Comparison of ENCODE assay signal across 38 cellular contexts in the genomic region with DNA sequence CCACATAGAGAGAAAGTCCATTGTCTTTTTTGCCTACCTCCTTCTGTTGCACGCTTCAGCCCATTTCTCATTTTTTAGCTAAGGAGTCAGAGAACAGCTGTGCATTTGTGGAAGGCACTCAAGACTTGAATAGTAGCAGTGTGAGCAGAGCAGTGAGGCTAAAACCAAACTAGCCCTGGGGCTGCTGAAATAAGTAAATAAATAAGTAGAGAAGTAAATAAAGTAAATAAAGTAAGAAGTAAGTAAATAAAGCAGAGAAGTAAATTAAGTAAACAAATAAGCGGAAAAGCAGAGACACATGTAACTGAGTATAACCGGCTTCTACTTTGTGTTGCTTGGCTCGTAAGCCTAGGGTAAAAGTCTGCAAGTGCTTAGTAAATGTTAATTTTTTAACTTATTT. TPM values are rescaled to one million over a fixed set of nuclear protein-coding genes. Genes with fewer than 3 reads are reported as not detected.
"Had no signal": no experiment of that assay in that cellular context is flagged by ENCODE, and none has a peak within 500 bp of the region (broad histone marks: within the 10 kb centered on the region; RNA-seq: fewer than 3 reads in every experiment).

No MANE protein-coding gene starts in this region.

- H3K4me3 ChIP-seq: adrenal gland, body of pancreas, breast epithelium had no signal

- H3K36me3 ChIP-seq: adrenal gland, brain microvascular endothelial cell, breast epithelium had no signal

- DNase-seq: activated B cell treated with CpG ODN at 0.5 μM for 24 hours; activated CD4-positive, alpha-beta memory T cell treated with anti-CD3 and anti-CD28 coated beads for 36 hours; activated CD4-positive, alpha-beta T cell treated with anti-CD3 and anti-CD28 coated beads for 4 hours; activated CD4-positive, alpha-beta T cell treated with anti-CD3 and anti-CD28 coated beads, Interleukin-2, amount 10 ng/mL, durations not matched to agents 24 days and 14 days; activated CD4-positive, alpha-beta T cell treated with anti-CD3 and anti-CD28 coated beads, Interleukin-2, amount 50 U/mL, for 1 hour; activated CD4-positive, alpha-beta T cell treated with anti-CD3 and anti-CD28 coated beads, Interleukin-2, amount 50 U/mL, for 4 hours; activated CD4-positive, CD25-positive, alpha-beta regulatory T cell treated with anti-CD3 and anti-CD28 coated beads, Interleukin-2, amount 50 U/mL, for 72 hours; activated CD8-positive, alpha-beta memory T cell treated with anti-CD3 and anti-CD28 coated beads, Interleukin-2, amount 50 U/mL, for 4 hours; activated CD8-positive, alpha-beta T cell treated with anti-CD3 and anti-CD28 coated beads for 36 hours; activated effector memory CD4-positive, alpha-beta T cell treated with anti-CD3 and anti-CD28 coated beads, Interleukin-2, amount 50 U/mL, for 16 hours; activated gamma-delta T cell treated with Interleukin-2 at 50 U/mL for 16 hours; activated naive CD4-positive, alpha-beta T cell; activated naive CD4-positive, alpha-beta T cell treated with anti-CD3 and anti-CD28 coated beads for 36 hours; activated naive CD4-positive, alpha-beta T cell treated with anti-CD3 and anti-CD28 coated beads, Interleukin-2, amount 50 U/mL, for 16 hours; activated naive CD8-positive, alpha-beta T cell treated with anti-CD3 and anti-CD28 coated beads for 36 hours; activated T-cell treated with anti-CD3 and anti-CD28 coated beads for 4 hours; activated T-cell treated with anti-CD3 and anti-CD28 coated beads, Interleukin-2, amount 50 U/mL, for 1 hour; activated T-cell treated with anti-CD3 and anti-CD28 coated beads, Interleukin-2, amount 50 U/mL, for 4 hours; activated T-cell treated with anti-CD3 and anti-CD28 coated beads, Interleukin-2, amount 50 U/mL, for 72 hours; adrenal gland; amniotic stem cell; aorta; body of pancreas; brain microvascular endothelial cell; central memory CD4-positive, alpha-beta T cell; T-helper 17 cell; T1000 had no signal

- H3K27ac ChIP-seq: adrenal gland, body of pancreas, brain microvascular endothelial cell, breast epithelium, VCaP had no signal

- H3K27me3 ChIP-seq: adrenal gland, body of pancreas, brain microvascular endothelial cell had no signal

- ATAC-seq: activated CD8-positive, alpha-beta T cell treated with anti-CD3 and anti-CD28 coated beads for 36 hours; activated naive CD4-positive, alpha-beta T cell treated with anti-CD3 and anti-CD28 coated beads, Interleukin-2, amount 50 U/mL, for 72 hours; activated T-cell treated with anti-CD3 and anti-CD28 coated beads, Interleukin-2, amount 50 U/mL, for 4 hours; activated T-cell treated with anti-CD3 and anti-CD28 coated beads, Interleukin-2, amount 50 U/mL, for 72 hours; activated T-helper 17 cell treated with anti-CD3 and anti-CD28 coated beads, Interleukin-2, amount 50 U/mL, for 72 hours; body of pancreas; T-helper 17 cell had no signal

- H3K4me1 ChIP-seq: adrenal gland, body of pancreas, breast epithelium had no signal

- H3K9me3 ChIP-seq: adrenal gland, body of pancreas, breast epithelium had no signal

RNA-seq across cellular contexts. Expression of gene OR52L1, which starts 2.4 kb away (rescaled TPM):
- total RNA-seq: activated B cell treated with CpG ODN at 0.5 μM for 24 hours; activated CD4-positive, alpha-beta memory T cell treated with anti-CD3 and anti-CD28 coated beads for 36 hours; activated CD4-positive, alpha-beta T cell treated with anti-CD3 and anti-CD28 coated beads, Interleukin-2, amount 10 ng/mL, durations not matched to agents 24 days and 14 days; activated CD8-positive, alpha-beta memory T cell treated with anti-CD3 and anti-CD28 coated beads for 36 hours; activated CD8-positive, alpha-beta T cell treated with anti-CD3 and anti-CD28 coated beads for 36 hours; activated naive CD4-positive, alpha-beta T cell treated with anti-CD3 and anti-CD28 coated beads for 36 hours; activated naive CD4-positive, alpha-beta T cell treated with anti-CD3 and anti-CD28 coated beads, Interleukin-2, amount 50 U/mL, for 72 hours; activated naive CD8-positive, alpha-beta T cell treated with anti-CD3 and anti-CD28 coated beads for 36 hours; activated T-cell treated with anti-CD3 and anti-CD28 coated beads, Interleukin-2, amount 50 U/mL, for 4 hours; activated T-cell treated with anti-CD3 and anti-CD28 coated beads, Interleukin-2, amount 50 U/mL, for 72 hours; activated T-helper 1 cell treated with anti-CD3 and anti-CD28 coated beads, Interleukin-12 subunit alpha, Interleukin-12 subunit beta, Interleukin-2, Interleukin-4 antibody, amounts not matched to agents 30 ng/mL and 10 ng/mL and 1 ng/mL, durations not matched to agents 14 hours and 24 hours and 36 hours; activated T-helper 17 cell treated with anti-CD3 and anti-CD28 coated beads, Interleukin-2, amount 50 U/mL, for 72 hours; aorta; astrocyte; body of pancreas; breast epithelium; cardiac septum; cerebellum; T-helper 1 cell treated with Interleukin-12 subunit alpha and Interleukin-12 subunit beta and Interleukin-4 antibody, amounts not matched to agents 30 ng/mL and 1 ng/mL, for 36 hours; T-helper 17 cell; T-helper 2 cell treated with Interferon-gamma antibody and Interleukin-4, amounts not matched to agents 100 ng/mL and 5 ng/mL, for 36 hours had no signal
- polyA plus RNA-seq: adrenal gland, aorta had no signal

RNA-seq across cellular contexts. Expression of gene OR56A4, which starts 17.5 kb away (rescaled TPM):
- total RNA-seq: activated B cell treated with CpG ODN at 0.5 μM for 24 hours; activated CD4-positive, alpha-beta memory T cell treated with anti-CD3 and anti-CD28 coated beads for 36 hours; activated CD8-positive, alpha-beta memory T cell treated with anti-CD3 and anti-CD28 coated beads for 36 hours; activated CD8-positive, alpha-beta T cell treated with anti-CD3 and anti-CD28 coated beads for 36 hours; activated naive CD4-positive, alpha-beta T cell treated with anti-CD3 and anti-CD28 coated beads for 36 hours; activated naive CD8-positive, alpha-beta T cell treated with anti-CD3 and anti-CD28 coated beads for 36 hours; activated T-cell treated with anti-CD3 and anti-CD28 coated beads, Interleukin-2, amount 50 U/mL, for 4 hours; activated T-cell treated with anti-CD3 and anti-CD28 coated beads, Interleukin-2, amount 50 U/mL, for 72 hours; activated T-helper 1 cell treated with anti-CD3 and anti-CD28 coated beads, Interleukin-12 subunit alpha, Interleukin-12 subunit beta, Interleukin-2, Interleukin-4 antibody, amounts not matched to agents 30 ng/mL and 10 ng/mL and 1 ng/mL, durations not matched to agents 14 hours and 24 hours and 36 hours; activated T-helper 17 cell treated with anti-CD3 and anti-CD28 coated beads, Interleukin-2, amount 50 U/mL, for 72 hours; adrenal gland; aorta; astrocyte; body of pancreas; breast epithelium; cardiac septum; cerebellum; T-helper 1 cell treated with Interleukin-12 subunit alpha and Interleukin-12 subunit beta and Interleukin-4 antibody, amounts not matched to agents 30 ng/mL and 1 ng/mL, for 36 hours; T-helper 2 cell treated with Interferon-gamma antibody and Interleukin-4, amounts not matched to agents 100 ng/mL and 5 ng/mL, for 36 hours had no signal
- polyA plus RNA-seq: adrenal gland, aorta had no signal

RNA-seq across cellular contexts. Expression of gene OR56A5, which starts 20.9 kb away (rescaled TPM):
- total RNA-seq: activated B cell treated with CpG ODN at 0.5 μM for 24 hours; activated CD4-positive, alpha-beta memory T cell treated with anti-CD3 and anti-CD28 coated beads for 36 hours; activated CD4-positive, alpha-beta T cell treated with anti-CD3 and anti-CD28 coated beads, Interleukin-2, amount 10 ng/mL, durations not matched to agents 24 days and 14 days; activated CD8-positive, alpha-beta memory T cell treated with anti-CD3 and anti-CD28 coated beads for 36 hours; activated CD8-positive, alpha-beta T cell treated with anti-CD3 and anti-CD28 coated beads for 36 hours; activated naive CD4-positive, alpha-beta T cell treated with anti-CD3 and anti-CD28 coated beads for 36 hours; activated naive CD4-positive, alpha-beta T cell treated with anti-CD3 and anti-CD28 coated beads, Interleukin-2, amount 50 U/mL, for 72 hours; activated naive CD8-positive, alpha-beta T cell treated with anti-CD3 and anti-CD28 coated beads for 36 hours; activated T-cell treated with anti-CD3 and anti-CD28 coated beads, Interleukin-2, amount 50 U/mL, for 4 hours; activated T-cell treated with anti-CD3 and anti-CD28 coated beads, Interleukin-2, amount 50 U/mL, for 72 hours; activated T-helper 1 cell treated with anti-CD3 and anti-CD28 coated beads, Interleukin-12 subunit alpha, Interleukin-12 subunit beta, Interleukin-2, Interleukin-4 antibody, amounts not matched to agents 30 ng/mL and 10 ng/mL and 1 ng/mL, durations not matched to agents 14 hours and 24 hours and 36 hours; activated T-helper 17 cell treated with anti-CD3 and anti-CD28 coated beads, Interleukin-2, amount 50 U/mL, for 72 hours; adrenal gland; aorta; astrocyte; body of pancreas; breast epithelium; cardiac septum; cerebellum; T-helper 1 cell treated with Interleukin-12 subunit alpha and Interleukin-12 subunit beta and Interleukin-4 antibody, amounts not matched to agents 30 ng/mL and 1 ng/mL, for 36 hours; T-helper 17 cell; T-helper 2 cell treated with Interferon-gamma antibody and Interleukin-4, amounts not matched to agents 100 ng/mL and 5 ng/mL, for 36 hours had no signal
- polyA plus RNA-seq: adrenal gland, aorta had no signal

RNA-seq across cellular contexts. Expression of gene OR56A1, which starts 41.4 kb away (rescaled TPM):
- total RNA-seq: activated B cell treated with CpG ODN at 0.5 μM for 24 hours; activated CD4-positive, alpha-beta memory T cell treated with anti-CD3 and anti-CD28 coated beads for 36 hours; activated CD4-positive, alpha-beta T cell treated with anti-CD3 and anti-CD28 coated beads, Interleukin-2, amount 10 ng/mL, durations not matched to agents 24 days and 14 days; activated CD8-positive, alpha-beta memory T cell treated with anti-CD3 and anti-CD28 coated beads for 36 hours; activated CD8-positive, alpha-beta T cell treated with anti-CD3 and anti-CD28 coated beads for 36 hours; activated naive CD4-positive, alpha-beta T cell treated with anti-CD3 and anti-CD28 coated beads for 36 hours; activated naive CD8-positive, alpha-beta T cell treated with anti-CD3 and anti-CD28 coated beads for 36 hours; activated T-cell treated with anti-CD3 and anti-CD28 coated beads, Interleukin-2, amount 50 U/mL, for 4 hours; activated T-cell treated with anti-CD3 and anti-CD28 coated beads, Interleukin-2, amount 50 U/mL, for 72 hours; activated T-helper 1 cell treated with anti-CD3 and anti-CD28 coated beads, Interleukin-12 subunit alpha, Interleukin-12 subunit beta, Interleukin-2, Interleukin-4 antibody, amounts not matched to agents 30 ng/mL and 10 ng/mL and 1 ng/mL, durations not matched to agents 14 hours and 24 hours and 36 hours; activated T-helper 17 cell treated with anti-CD3 and anti-CD28 coated beads, Interleukin-2, amount 50 U/mL, for 72 hours; adrenal gland; astrocyte; body of pancreas; breast epithelium; cardiac septum; T-helper 1 cell treated with Interleukin-12 subunit alpha and Interleukin-12 subunit beta and Interleukin-4 antibody, amounts not matched to agents 30 ng/mL and 1 ng/mL, for 36 hours; T-helper 17 cell; T-helper 2 cell treated with Interferon-gamma antibody and Interleukin-4, amounts not matched to agents 100 ng/mL and 5 ng/mL, for 36 hours had no signal
- polyA plus RNA-seq: adrenal gland, aorta had no signal

RNA-seq across cellular contexts. Expression of gene OR56A3, which starts 47.2 kb away (rescaled TPM):
- total RNA-seq: activated B cell treated with CpG ODN at 0.5 μM for 24 hours; activated CD4-positive, alpha-beta memory T cell treated with anti-CD3 and anti-CD28 coated beads for 36 hours; activated CD4-positive, alpha-beta T cell treated with anti-CD3 and anti-CD28 coated beads, Interleukin-2, amount 10 ng/mL, durations not matched to agents 24 days and 14 days; activated CD8-positive, alpha-beta memory T cell treated with anti-CD3 and anti-CD28 coated beads for 36 hours; activated CD8-positive, alpha-beta T cell treated with anti-CD3 and anti-CD28 coated beads for 36 hours; activated naive CD4-positive, alpha-beta T cell treated with anti-CD3 and anti-CD28 coated beads for 36 hours; activated naive CD4-positive, alpha-beta T cell treated with anti-CD3 and anti-CD28 coated beads, Interleukin-2, amount 50 U/mL, for 72 hours; activated naive CD8-positive, alpha-beta T cell treated with anti-CD3 and anti-CD28 coated beads for 36 hours; activated T-cell treated with anti-CD3 and anti-CD28 coated beads, Interleukin-2, amount 50 U/mL, for 4 hours; activated T-cell treated with anti-CD3 and anti-CD28 coated beads, Interleukin-2, amount 50 U/mL, for 72 hours; activated T-helper 1 cell treated with anti-CD3 and anti-CD28 coated beads, Interleukin-12 subunit alpha, Interleukin-12 subunit beta, Interleukin-2, Interleukin-4 antibody, amounts not matched to agents 30 ng/mL and 10 ng/mL and 1 ng/mL, durations not matched to agents 14 hours and 24 hours and 36 hours; activated T-helper 17 cell treated with anti-CD3 and anti-CD28 coated beads, Interleukin-2, amount 50 U/mL, for 72 hours; adrenal gland; aorta; astrocyte; body of pancreas; breast epithelium; cardiac septum; cerebellum; T-helper 1 cell treated with Interleukin-12 subunit alpha and Interleukin-12 subunit beta and Interleukin-4 antibody, amounts not matched to agents 30 ng/mL and 1 ng/mL, for 36 hours; T-helper 17 cell; T-helper 2 cell treated with Interferon-gamma antibody and Interleukin-4, amounts not matched to agents 100 ng/mL and 5 ng/mL, for 36 hours had no signal
- polyA plus RNA-seq: adrenal gland, aorta had no signal
